In the genomic region with DNA sequence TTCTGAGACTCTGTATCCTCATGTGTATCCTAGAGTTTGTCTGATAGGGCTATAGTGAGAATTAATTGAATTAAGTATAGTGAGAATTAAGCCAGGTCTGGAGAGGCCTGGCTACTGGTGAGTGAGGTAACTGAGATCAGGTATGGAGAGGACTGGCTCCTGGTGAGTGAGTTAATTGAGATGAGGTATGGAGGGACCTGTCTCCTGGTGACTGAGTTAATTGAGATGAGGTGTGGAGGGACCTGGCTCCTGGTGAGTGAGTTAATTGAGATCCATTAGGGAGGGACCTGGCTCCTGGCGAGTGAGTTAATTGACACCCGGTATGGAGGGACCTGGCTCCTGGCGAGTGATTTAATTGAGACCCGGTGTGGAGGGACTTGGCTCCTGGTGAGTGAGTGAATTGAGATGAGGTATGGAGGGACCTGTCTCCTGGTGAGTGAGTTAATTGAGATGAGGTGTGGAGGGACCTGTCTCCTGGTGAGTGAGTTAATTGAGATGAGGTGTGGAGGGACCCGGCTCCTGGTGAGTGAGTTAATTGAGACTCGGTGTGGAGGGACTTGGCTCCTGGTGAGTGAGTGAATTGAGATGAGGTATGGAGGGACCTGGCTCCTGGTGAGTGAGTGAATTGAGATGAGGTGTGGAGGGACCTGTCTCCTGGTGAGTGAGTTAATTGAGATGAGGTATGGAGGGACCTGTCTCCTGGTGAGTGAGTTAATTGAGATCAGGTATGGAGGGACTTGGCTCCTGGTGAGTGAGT, we compare ENCODE assay signal across 1 cellular context.
TF ChIP-seq lines count a peak whose summit lies in the region.

No MANE protein-coding gene starts in this region.

TF ChIP-seq in K562, 482 proteins besides CTCF, POLR2A, EP300 and RAD21:
- TF ChIP-seq, protein P1, sequence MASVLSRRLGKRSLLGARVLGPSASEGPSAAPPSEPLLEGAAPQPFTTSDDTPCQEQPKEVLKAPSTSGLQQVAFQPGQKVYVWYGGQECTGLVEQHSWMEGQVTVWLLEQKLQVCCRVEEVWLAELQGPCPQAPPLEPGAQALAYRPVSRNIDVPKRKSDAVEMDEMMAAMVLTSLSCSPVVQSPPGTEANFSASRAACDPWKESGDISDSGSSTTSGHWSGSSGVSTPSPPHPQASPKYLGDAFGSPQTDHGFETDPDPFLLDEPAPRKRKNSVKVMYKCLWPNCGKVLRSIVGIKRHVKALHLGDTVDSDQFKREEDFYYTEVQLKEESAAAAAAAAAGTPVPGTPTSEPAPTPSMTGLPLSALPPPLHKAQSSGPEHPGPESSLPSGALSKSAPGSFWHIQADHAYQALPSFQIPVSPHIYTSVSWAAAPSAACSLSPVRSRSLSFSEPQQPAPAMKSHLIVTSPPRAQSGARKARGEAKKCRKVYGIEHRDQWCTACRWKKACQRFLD (CRISPR knock-in tag; IDR thresholded peaks at IDR 0.05), result 0 out of 2 replicates have a peak, but pooled peaks have one; percentile 41
- 0 out of 2 replicates have a peak, but pooled peaks have one; percentile 5 for TF ChIP-seq KLF1 (tag; IDR thresholded peaks at IDR 0.05)
